Comparison of ENCODE assay signal across 7 cellular contexts in the genomic region with DNA sequence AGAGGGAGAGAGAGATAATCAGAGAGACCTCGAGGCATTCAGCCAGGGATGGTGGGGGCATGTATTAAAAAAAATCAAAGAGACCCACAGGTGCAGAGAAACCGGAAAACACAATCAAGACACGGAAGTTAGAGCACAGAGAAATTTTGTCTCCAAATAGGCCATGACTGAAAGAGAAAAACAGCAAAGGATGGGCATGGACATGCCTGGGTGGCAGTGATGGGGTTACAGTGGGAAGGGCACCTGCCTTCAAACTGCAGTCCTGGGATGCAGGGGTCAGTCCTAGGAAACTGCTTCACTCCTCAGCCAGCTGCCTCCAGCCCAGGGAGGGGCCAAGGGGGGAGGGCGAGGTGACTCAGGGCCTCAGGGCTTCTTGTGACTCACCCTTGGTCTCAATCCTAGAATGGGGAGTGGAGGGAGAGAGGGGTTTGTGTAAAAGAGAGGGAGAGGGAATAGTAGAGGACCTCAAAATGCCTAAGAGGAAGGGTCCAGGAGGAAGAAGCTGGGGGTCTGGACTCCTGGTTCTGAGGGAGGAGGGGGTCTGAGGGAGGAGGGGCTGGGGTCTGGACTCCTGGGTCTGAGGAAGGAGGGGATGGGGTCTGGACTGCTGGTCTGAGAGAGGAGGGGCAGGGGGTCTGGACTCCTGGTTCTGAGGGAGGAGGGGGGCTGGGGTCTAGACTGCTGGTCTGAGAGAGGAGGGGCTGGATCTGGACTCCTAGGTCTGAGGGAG. TPM values are rescaled to one million over a fixed set of nuclear protein-coding genes. Genes with fewer than 3 reads are reported as not detected.
DNase-seq lines count a peak whose midpoint lies in the region; ATAC-seq, FAIRE-seq and TF ChIP-seq lines count a peak whose summit lies in the region.

No MANE protein-coding gene starts in this region.

- TF ChIP-seq POLR2A in HCT116 (IDR thresholded peaks at IDR 0.05; ENCODE audit: borderline replicate concordance, extremely low read depth, insufficient read depth, insufficient read length) (no peak), adrenal gland (IDR thresholded peaks at IDR 0.05) (no peak)

- TF ChIP-seq CTCF in HCT116 (IDR thresholded peaks at IDR 0.05 in 2 of 3, conservative IDR thresholded peaks at IDR 0.05 in 1 of 3; ENCODE audit: borderline replicate concordance in 1 of 3, insufficient read depth in 1 of 3, low read depth in 2 of 3, low read length in 2 of 3) (no peak), adrenal gland (IDR thresholded peaks at IDR 0.05) (no peak)

- no peak overlapping the region for H3K4ac ChIP-seq in mesenchymal stem cell (ENCODE audit: low read depth in 1 of 2, low read length in 2 of 2)

- no peak overlapping the region for H2AFZ ChIP-seq in HCT116 (ENCODE audit: low read depth, low read length, poor library complexity, severe bottlenecking)
- no peak overlapping the region for H2AFZ ChIP-seq in mesenchymal stem cell (ENCODE audit: low read depth, low read length)

- H3K4me1 ChIP-seq in HCT116 (ENCODE audit: control insufficient read depth in 1 of 2, insufficient read depth in 2 of 2, low read length in 2 of 2): peaks cover 51 to 65% of the 10 kb centered on the region in 2 experiments
- H3K4me1 ChIP-seq in adrenal gland (replicated peaks in 1 of 2): peaks cover 4 to 8% of the 10 kb centered on the region in 2 donors
- H3K4me1 ChIP-seq in mesenchymal stem cell (ENCODE audit: control insufficient read depth, insufficient read depth, low read depth, low read length): peaks cover 30% of the 10 kb centered on the region

- no peaks in the 10 kb centered on the region for H4K20me1 ChIP-seq in HCT116 (ENCODE audit: insufficient read depth)

- ATAC-seq in HCT116 (peak; percentile 69), SK-N-SH treated with all-trans-retinoic acid at 6 μM for 48 hours (peak; percentile 86), HG02884 (IDR thresholded peaks at IDR 0.05; ENCODE audit: unreplicated experiment) (no peak)

- H2BK5ac ChIP-seq in mesenchymal stem cell (ENCODE audit: low read depth, low read length, poor library complexity, severe bottlenecking): no peak overlapping the region

- H4K91ac ChIP-seq in mesenchymal stem cell (ENCODE audit: low read length): peak overlapping the region; percentile 58

- H3K9ac ChIP-seq in HCT116 (ENCODE audit: low read length): peak overlapping the region; percentile 88
- peak overlapping the region; percentile 75 for H3K9ac ChIP-seq in mesenchymal stem cell (ENCODE audit: low read length)

- H3K4me3 ChIP-seq in HCT116 (replicated peaks in 1 of 2; ENCODE audit: low read depth in 1 of 2, low read length in 2 of 2): peak overlapping the region; percentile 18 to 47
- no peak overlapping the region for H3K4me3 ChIP-seq in adrenal gland
- peak overlapping the region in 1 of 2 experiments; percentile 43 for H3K4me3 ChIP-seq in mesenchymal stem cell (ENCODE audit: insufficient read depth in 1 of 2, low read depth in 1 of 2, low read length in 2 of 2)

- H3K18ac ChIP-seq in mesenchymal stem cell (ENCODE audit: low read depth in 1 of 2, low read length in 2 of 2): peak overlapping the region; percentile 69 to 71

- no peaks in the 10 kb centered on the region for H3K79me1 ChIP-seq in mesenchymal stem cell (replicated peaks; ENCODE audit: low read length, poor library complexity, severe bottlenecking)

- H3K14ac ChIP-seq in mesenchymal stem cell (ENCODE audit: low read length in 2 of 2): no peak overlapping the region

- H3K27ac ChIP-seq in HCT116 (ENCODE audit: low read depth, low read length): peak overlapping the region; percentile 94
- H3K27ac ChIP-seq in adrenal gland: peak overlapping the region in 1 of 5 donors; percentile 52
- H3K27ac ChIP-seq in mesenchymal stem cell (ENCODE audit: low read length, poor library complexity, severe bottlenecking): peak overlapping the region; percentile 56

- no peaks in the 10 kb centered on the region for H3K36me3 ChIP-seq in HCT116 (ENCODE audit: control insufficient read depth in 1 of 2, insufficient read depth in 2 of 2, low read length in 2 of 2)
- no peaks in the 10 kb centered on the region for H3K36me3 ChIP-seq in adrenal gland (replicated peaks in 1 of 2)
- H3K36me3 ChIP-seq in mesenchymal stem cell (ENCODE audit: control insufficient read depth in 1 of 2, insufficient read depth in 2 of 2, low read depth in 1 of 2, low read length in 2 of 2): no peaks in the 10 kb centered on the region

- no peaks in the 10 kb centered on the region for H3K27me3 ChIP-seq in HCT116 (ENCODE audit: insufficient read depth, low read length)
- H3K27me3 ChIP-seq in adrenal gland: no peaks in the 10 kb centered on the region
- H3K27me3 ChIP-seq in mesenchymal stem cell (ENCODE audit: control insufficient read depth in 1 of 2, insufficient read depth in 1 of 2, low read length in 2 of 2): no peaks in the 10 kb centered on the region

- intact Hi-C loops in HCT116 (cut with micrococcal nuclease) (loop anchor here (2.0 to 10.0 kb wide), 2 partner anchors 26 to 110 kb away; partner anchors contain the start of gene PLAUR), adrenal gland (cut with DNase I) (loop anchor here (2.0 to 5.0 kb wide), 2 partner anchors 37 to 38 kb away; no protein-coding TSS in a partner anchor)

- H3K23ac ChIP-seq in mesenchymal stem cell (ENCODE audit: low read length in 2 of 2): no peak overlapping the region

- BruUV-seq in HCT116 (replicated peaks; lab: Mats Ljungman, UMichigan): no TSS peak

- 46 to 59% (median 49%) methylated on average over 4 of the region's 4 CpGs for WGBS in adrenal gland, 4 donors
- WGBS in mesenchymal stem cell: 58% methylated on average over 4 of the region's 4 CpGs

- peaks cover 32% of the 10 kb centered on the region for H3K79me2 ChIP-seq in HCT116 (ENCODE audit: insufficient read depth, low read length)

- H2BK120ac ChIP-seq in mesenchymal stem cell (ENCODE audit: low read depth, low read length): peak overlapping the region; percentile 81

- POLR2A ChIA-PET in HCT116 (lab: Charles Lee): interaction anchor here (1.2 to 1.5 kb wide), 2 partner anchors 20 to 27 kb away, joined by 4 to 5 read pairs; no protein-coding TSS in a partner anchor

- peak overlapping the region; percentile 47 for H2AK5ac ChIP-seq in mesenchymal stem cell (ENCODE audit: low read length, severe bottlenecking)

- H3K9me2 ChIP-seq in HCT116 (ENCODE audit: insufficient read depth): no peaks in the 10 kb centered on the region

- peak overlapping the region; percentile 69 for H4K8ac ChIP-seq in mesenchymal stem cell (ENCODE audit: low read length)

- H3K4me2 ChIP-seq in HCT116 (ENCODE audit: low read length) (peak overlapping the region; percentile 88), mesenchymal stem cell (ENCODE audit: low read length, poor library complexity, severe bottlenecking) (peak overlapping the region; percentile 17)

- peak overlapping the region; percentile 60 for H2BK15ac ChIP-seq in mesenchymal stem cell (ENCODE audit: low read depth, poor library complexity, severe bottlenecking)

- TF ChIP-seq RAD21 in HCT116 (IDR thresholded peaks at IDR 0.05; ENCODE audit: low read depth): no peak

- FAIRE-seq in urothelium cell line (lab: Jason Lieb, UNC): peak; percentile 9

- CTCF ChIA-PET in HCT116 (lab: Charles Lee): interaction anchor here (0.6 to 1.9 kb wide), 11 partner anchors 11 to 116 kb away, joined by 3 to 34 read pairs (median 5); no protein-coding TSS in a partner anchor

- DNase-seq in HCT116 (ENCODE audit: low read depth, low spot score) (peak; percentile 77), adrenal gland (peak; percentile 78 to 91 (median 82)), mesenchymal stem cell (peak; percentile 88), urothelium cell line (ENCODE audit: low spot score) (peak; percentile 89), NCI-H128 (lab: John Stamatoyannopoulos, UW; ENCODE audit: unreplicated experiment) (no peak)

- H2BK12ac ChIP-seq in mesenchymal stem cell (ENCODE audit: low read length in 2 of 2): peak overlapping the region in 1 of 2 experiments; percentile 65

- H3K9me3 ChIP-seq in HCT116 (ENCODE audit: control insufficient read depth in 1 of 2, insufficient read depth in 1 of 2, low read depth in 1 of 2, low read length in 2 of 2) (no peaks in the 10 kb centered on the region), adrenal gland (replicated peaks in 1 of 3) (no peaks in the 10 kb centered on the region), mesenchymal stem cell (ENCODE audit: control insufficient read depth, low read length) (no peaks in the 10 kb centered on the region)

- RAD21 ChIA-PET in HCT116 (lab: Charles Lee; ENCODE audit: low non-redundant PET in 1 of 2, low total read pairs in 2 of 2, uncharacterized antibody in 2 of 2, unreplicated experiment in 2 of 2): interaction anchor here (0.6 to 1.8 kb wide), 7 partner anchors 9 to 109 kb away, joined by 3 to 9 read pairs (median 5); no protein-coding TSS in a partner anchor

TF ChIP-seq in HCT116, 20 proteins besides CTCF, POLR2A, EP300 and RAD21 (continues in another document):
- TF ChIP-seq EGR1 (IDR thresholded peaks at IDR 0.05; ENCODE audit: low read depth) (no peak), POLR2AphosphoS5 (IDR thresholded peaks at IDR 0.05; ENCODE audit: low read depth, low read length) (peak; percentile 55; the same call in 1 of the 2 replicates), SRF (IDR thresholded peaks at IDR 0.05; ENCODE audit: low read depth) (no peak)

RNA-seq across cellular contexts. Expression of gene KCNN4, which starts 3.6 kb away (rescaled TPM):
- 72.9 TPM for total RNA-seq in HCT116 (2021; ENCODE audit: unreplicated experiment)
- polyA plus RNA-seq in HCT116 (2012): 91.1 and 104 TPM in 2 replicates
- total RNA-seq in adrenal gland: 1 to 10 TPM in 3 of 8 donors, under 1 TPM in 5; 0.42 to 2.9 (median 0.56) TPM
- 10 to 100 TPM in 1 of 3 donors, 1 to 10 TPM in 1, under 1 TPM in 1; 0.48 to 13.0 (median 3.2) TPM for polyA plus RNA-seq in adrenal gland
- polyA plus RNA-seq in mesenchymal stem cell (2013, experiment 1 of 2): 0.04 TPM
- polyA plus RNA-seq in mesenchymal stem cell (2013, experiment 2 of 2): 0.08 TPM

RNA-seq across cellular contexts. Expression of gene LYPD5, which starts 17.8 kb away (rescaled TPM):
- 7.6 TPM for total RNA-seq in HCT116 (2021; ENCODE audit: unreplicated experiment)
- polyA plus RNA-seq in HCT116 (2012): 9.0 and 10.2 TPM in 2 replicates
- total RNA-seq in adrenal gland: 1 to 10 TPM in 4 of 8 donors, under 1 TPM in 3, not detected in 1; 0.35 to 3.0 (median 1.2) TPM
- polyA plus RNA-seq in adrenal gland: under 1 TPM; 0.32 to 0.55 (median 0.40) TPM
- polyA plus RNA-seq in mesenchymal stem cell (2013, experiment 1 of 2): 0.12 TPM
- polyA plus RNA-seq in mesenchymal stem cell (2013, experiment 2 of 2): 0.07 TPM

RNA-seq across cellular contexts. Expression of gene SMG9, which starts 29.7 kb away (rescaled TPM):
- total RNA-seq in HCT116 (2021; ENCODE audit: unreplicated experiment): 80.2 TPM
- 59.4 and 61.6 TPM in 2 replicates for polyA plus RNA-seq in HCT116 (2012)
- 10 to 100 TPM; 19.4 to 58.5 (median 37.8) TPM for total RNA-seq in adrenal gland
- polyA plus RNA-seq in adrenal gland: 10 to 100 TPM; 39.9 to 63.2 (median 51.6) TPM
- 20.5 TPM for polyA plus RNA-seq in mesenchymal stem cell (2013, experiment 1 of 2)
- polyA plus RNA-seq in mesenchymal stem cell (2013, experiment 2 of 2): 19.8 TPM

RNA-seq across cellular contexts. Expression of gene ZNF283, which starts 42.7 kb away (rescaled TPM):
- total RNA-seq in HCT116 (2021; ENCODE audit: unreplicated experiment): 7.6 TPM
- 1.6 and 2.7 TPM in 2 replicates for polyA plus RNA-seq in HCT116 (2012)
- total RNA-seq in adrenal gland: 10 to 100 TPM in 3 of 8 donors, 1 to 10 TPM in 5; 2.8 to 14.9 (median 8.0) TPM
- 1 to 10 TPM; 2.4 to 5.5 (median 5.0) TPM for polyA plus RNA-seq in adrenal gland
- polyA plus RNA-seq in mesenchymal stem cell (2013, experiment 1 of 2): 3.2 TPM
- polyA plus RNA-seq in mesenchymal stem cell (2013, experiment 2 of 2): 2.8 TPM

Comparison
In these comparisons a context has a peak if more than half of its experiments do, and no peak if none do; other contexts are left out.
1. H3K4me3 ChIP-seq: peak in HCT116 (2 of 2); none in adrenal gland (0 of 4).
2. RNA of gene KCNN4, which starts 3.6 kb away (total RNA-seq): 72.9 TPM in HCT116 (single experiment); 0.42 to 2.9 TPM in adrenal gland; every median in the first group is over 10 times any median in the second.